In genomic region chr9:116483622-116484482, GRCh38 we compare ENCODE assay signal across 19 cellular contexts.
DNase-seq lines count a peak whose midpoint lies in the region; ATAC-seq and TF ChIP-seq lines count a peak whose summit lies in the region.
"Had no signal": no experiment of that assay in that cellular context is flagged by ENCODE, and none has a peak within 500 bp of the region (broad histone marks: within the 10 kb centered on the region; RNA-seq: fewer than 3 reads in every experiment).

No MANE protein-coding gene starts in this region.

- H3K4me1 Mint-ChIP-seq in neural progenitor cell, result peaks cover 5% of the 10 kb centered on the region
- H3K4me1 Mint-ChIP-seq in effector memory CD8-positive, alpha-beta T cell (ENCODE audit: low read depth in 2 of 2), result no peaks in the 10 kb centered on the region
- H3K4me1 Mint-ChIP-seq: B cell; CD4-positive, CD25-positive, alpha-beta regulatory T cell had no signal

- TF ChIP-seq CTCF in coronary artery (IDR thresholded peaks at IDR 0.05) (no peak), neural progenitor cell (IDR thresholded peaks at IDR 0.05) (no peak), ovary (IDR thresholded peaks at IDR 0.05) (no peak), prostate gland (IDR thresholded peaks at IDR 0.05) (no peak)

- H3K36me3 Mint-ChIP-seq in neural progenitor cell, result no peaks in the 10 kb centered on the region
- peaks cover 3% of the 10 kb centered on the region for H3K36me3 Mint-ChIP-seq in effector memory CD8-positive, alpha-beta T cell (ENCODE audit: insufficient read depth)

- H3K27me3 ChIP-seq in right cardiac atrium (ENCODE audit: control insufficient read depth, insufficient read depth), result no peaks in the 10 kb centered on the region
- H3K27me3 ChIP-seq in neural progenitor cell, result no peaks in the 10 kb centered on the region
- H3K27me3 ChIP-seq in ovary, result no peaks in the 10 kb centered on the region
- no peaks in the 10 kb centered on the region for H3K27me3 ChIP-seq in prostate gland (replicated peaks; ENCODE audit: insufficient read depth)

- no peak overlapping the region for H3K4me2 ChIP-seq in neural progenitor cell

- H3K36me3 ChIP-seq in neural progenitor cell, result no peaks in the 10 kb centered on the region
- no peaks in the 10 kb centered on the region for H3K36me3 ChIP-seq in ovary
- no peaks in the 10 kb centered on the region for H3K36me3 ChIP-seq in prostate gland

- no peaks in the 10 kb centered on the region for H3K79me2 ChIP-seq in neural progenitor cell (ENCODE audit: low read depth)

- ATAC-seq in right cardiac atrium, result peak; percentile 35 to 49
- no peak for ATAC-seq in effector memory CD8-positive, alpha-beta T cell (replicated peaks)

- WGBS in right cardiac atrium, result 54% methylated on average over 8 of the region's 8 CpGs
- 70 to 84% (median 72%) methylated on average over 8 of the region's 8 CpGs for WGBS in ovary, 3 donors
- WGBS in prostate gland, result 86% methylated on average over 8 of the region's 8 CpGs

- H3K27me3 Mint-ChIP-seq in neural progenitor cell (ENCODE audit: insufficient read depth, low read depth), result peaks cover 3% of the 10 kb centered on the region
- H3K27me3 Mint-ChIP-seq in effector memory CD8-positive, alpha-beta T cell, result no peaks in the 10 kb centered on the region
- H3K27me3 Mint-ChIP-seq: B cell; CD4-positive, CD25-positive, alpha-beta regulatory T cell had no signal

- no peaks in the 10 kb centered on the region for H3K9me3 Mint-ChIP-seq in neural progenitor cell
- no peaks in the 10 kb centered on the region for H3K9me3 Mint-ChIP-seq in effector memory CD8-positive, alpha-beta T cell
- H3K9me3 Mint-ChIP-seq: CD4-positive, CD25-positive, alpha-beta regulatory T cell had no signal

- no peak for DNase-seq in right cardiac atrium
- DNase-seq in cardiac septum (ENCODE audit: low spot score), result no peak
- no peak for DNase-seq in coronary artery (ENCODE audit: low spot score)
- no peak for DNase-seq in neural progenitor cell (ENCODE audit: low spot score)
- no peak for DNase-seq in ovary
- DNase-seq in prostate gland (ENCODE audit: low spot score), result no peak
- no peak for DNase-seq in effector memory CD8-positive, alpha-beta T cell
- no peak for DNase-seq in islet precursor cell
- DNase-seq: 8988T; Caco-2; CD4-positive, CD25-positive, alpha-beta regulatory T cell; HCEC 1CT; NCI-H1105; NCI-H1694 treated with DMSO at 0.1 percent for 48 hours; NCI-H2227 treated with DMSO at 0.1 percent for 48 hours; NCI-H524; NCI-H82; SHP77 treated with DMSO at 0.1 percent for 48 hours had no signal

- H3K4me3 ChIP-seq in right cardiac atrium (ENCODE audit: low read length) (no peak overlapping the region), coronary artery (no peak overlapping the region), neural progenitor cell (no peak overlapping the region), ovary (no peak overlapping the region), prostate gland (no peak overlapping the region)

- peaks cover 5% of the 10 kb centered on the region for H4K20me1 ChIP-seq in neural progenitor cell (ENCODE audit: low read depth)

- H3K9me3 ChIP-seq in right cardiac atrium (ENCODE audit: control insufficient read depth, low read length), result no peaks in the 10 kb centered on the region
- no peaks in the 10 kb centered on the region for H3K9me3 ChIP-seq in neural progenitor cell (ENCODE audit: low read depth)
- H3K9me3 ChIP-seq in ovary, result no peaks in the 10 kb centered on the region
- no peaks in the 10 kb centered on the region for H3K9me3 ChIP-seq in prostate gland
- H3K9me3 ChIP-seq: Caco-2 had no signal

- H3K27ac ChIP-seq in right cardiac atrium (ENCODE audit: low read length), result no peak overlapping the region
- H3K27ac ChIP-seq in coronary artery, result peak overlapping the region; percentile 59
- H3K27ac ChIP-seq in neural progenitor cell, result no peak overlapping the region
- H3K27ac ChIP-seq in ovary, result no peak overlapping the region
- H3K27ac ChIP-seq in prostate gland, result no peak overlapping the region

- intact Hi-C loops in right cardiac atrium (cut with DNase I) (loop anchor here in 1 of 4 donors (10.0 kb wide), 1 partner anchor 329 kb away; the partner anchor contains the start of gene PAPPA), cardiac septum (cut with DNase I) (no loop called here), ovary (cut with DNase I) (no loop called here), prostate gland (cut with DNase I) (no loop called here)

- TF ChIP-seq POLR2A in ovary (IDR thresholded peaks at IDR 0.05) (no peak), prostate gland (IDR thresholded peaks at IDR 0.05) (no peak)

- peak overlapping the region; percentile 50 for H3K27ac Mint-ChIP-seq in neural progenitor cell
- no peak overlapping the region for H3K27ac Mint-ChIP-seq in effector memory CD8-positive, alpha-beta T cell
- H3K27ac Mint-ChIP-seq: B cell; CD4-positive, CD25-positive, alpha-beta regulatory T cell had no signal

- H3K4me1 ChIP-seq in right cardiac atrium (ENCODE audit: control insufficient read depth, insufficient read depth, low read length), result peaks cover 13% of the 10 kb centered on the region
- H3K4me1 ChIP-seq in neural progenitor cell, result peaks cover 8% of the 10 kb centered on the region
- peaks cover 7% of the 10 kb centered on the region for H3K4me1 ChIP-seq in ovary (ENCODE audit: insufficient read depth)
- no peaks in the 10 kb centered on the region for H3K4me1 ChIP-seq in prostate gland (replicated peaks)
- H3K4me1 ChIP-seq: Caco-2 had no signal

- H3K9ac ChIP-seq in neural progenitor cell, result no peak overlapping the region

- H3F3A ChIP-seq in neural progenitor cell (ENCODE audit: low read depth), result no peaks in the 10 kb centered on the region

- H2AFZ ChIP-seq in neural progenitor cell (replicated peaks), result no peak overlapping the region

- TF ChIP-seq EP300 in ovary (IDR thresholded peaks at IDR 0.05), result no peak

- no peak overlapping the region for H3K4me3 Mint-ChIP-seq in neural progenitor cell
- no peak overlapping the region for H3K4me3 Mint-ChIP-seq in effector memory CD8-positive, alpha-beta T cell
- H3K4me3 Mint-ChIP-seq: B cell; CD4-positive, CD25-positive, alpha-beta regulatory T cell had no signal

Comparison
In these comparisons a context has a peak if more than half of its experiments do, and no peak if none do; other contexts are left out.
1. H3K27ac ChIP-seq: peak in coronary artery (2 of 2); none in right cardiac atrium (single experiment), neural progenitor cell (single experiment), ovary (0 of 2) and prostate gland (0 of 2).